3 cellular contexts compared by ENCODE assay signal in genomic region chr7:18786196-18786727, GRCh38.
"Had no signal": no experiment of that assay in that cellular context is flagged by ENCODE, and none has a peak within 500 bp of the region (broad histone marks: within the 10 kb centered on the region; RNA-seq: fewer than 3 reads in every experiment).

No MANE protein-coding gene starts in this region.

- H3K4me3 ChIP-seq: GM12878 had no signal

- DNase-seq: GDM1, GF-D8 had no signal

- ATAC-seq: GM12878 had no signal
